In genomic region chrX:123408856-123409737, GRCh38 we compare ENCODE assay signal across 14 cellular contexts.
A peak's percentile ranks its signal among the peaks of the same experiment; 100 is the strongest.
DNase-seq lines count a peak whose midpoint lies in the region; ATAC-seq and TF ChIP-seq lines count a peak whose summit lies in the region.
"Had no signal": no experiment of that assay in that cellular context is flagged by ENCODE, and none has a peak within 500 bp of the region (broad histone marks: within the 10 kb centered on the region; RNA-seq: fewer than 3 reads in every experiment).

No MANE protein-coding gene starts in this region.

- H3K36me3 ChIP-seq in osteoblast (ENCODE audit: insufficient read depth, low read length), result no peaks in the 10 kb centered on the region

- H3K27me3 ChIP-seq in osteoblast (ENCODE audit: insufficient read depth, low read length), result no peaks in the 10 kb centered on the region

- no peak overlapping the region for H2AFZ ChIP-seq in osteoblast (ENCODE audit: low read length)

- no peak overlapping the region for H3K4me3 ChIP-seq in osteoblast (ENCODE audit: insufficient read depth, low read length)

- no peaks in the 10 kb centered on the region for H4K20me1 ChIP-seq in osteoblast (ENCODE audit: insufficient read depth, low read length)

- H3K27ac ChIP-seq in osteoblast (ENCODE audit: low read depth, low read length), result peak overlapping the region; percentile 56

- H3K79me2 ChIP-seq in osteoblast (ENCODE audit: insufficient read depth, low read length), result no peaks in the 10 kb centered on the region

- intact Hi-C loops in left colon (cut with DNase I, micrococcal nuclease), result no loop called here

- H3K9me3 ChIP-seq in osteoblast (ENCODE audit: low read depth, low read length), result no peaks in the 10 kb centered on the region

- no peak for DNase-seq in osteoblast (ENCODE audit: insufficient read length, low spot score, missing footprints)
- DNase-seq in left colon, result no peak
- no peak for DNase-seq in activated gamma-delta T cell (lab: John Stamatoyannopoulos, UW)
- DNase-seq in OCI-M2 (lab: John Stamatoyannopoulos, UW; ENCODE audit: unreplicated experiment), result no peak
- DNase-seq: DMS 273 treated with DMSO at 0.1 percent for 48 hours, hypothalamus, NCI-H1105, PC-3, right cardiac atrium had no signal

- no peak for TF ChIP-seq CTCF in osteoblast (IDR thresholded peaks at IDR 0.05; ENCODE audit: extremely low read depth, low read depth, low read length)

- H3K4me1 ChIP-seq in osteoblast (ENCODE audit: insufficient read depth, low read length), result peaks cover 12% of the 10 kb centered on the region

- no peak overlapping the region for H3K4me2 ChIP-seq in osteoblast (ENCODE audit: insufficient read depth, low read length)

- ATAC-seq in GM18519 (IDR thresholded peaks at IDR 0.05; ENCODE audit: low FRiP score, unreplicated experiment) (peak; percentile 42), GM21619 (IDR thresholded peaks at IDR 0.05; ENCODE audit: unreplicated experiment) (peak; percentile 38), HG03520 (IDR thresholded peaks at IDR 0.05; ENCODE audit: unreplicated experiment) (peak; percentile 37), left colon (no peak), HG03025 (IDR thresholded peaks at IDR 0.05; ENCODE audit: low FRiP score, unreplicated experiment) (no peak)
- ATAC-seq: activated T-helper 17 cell treated with anti-CD3 and anti-CD28 coated beads, Interleukin-2, amount 50 U/mL, for 72 hours; PC-3; right cardiac atrium had no signal

Comparison
In these comparisons a context has a peak if more than half of its experiments do, and no peak if none do; other contexts are left out.
1. ATAC-seq: peak in GM18519 (single experiment), GM21619 (single experiment) and HG03520 (single experiment); none in left colon (single experiment) and HG03025 (single experiment).